ENCODE assay signal across 12 cellular contexts in the genomic region with DNA sequence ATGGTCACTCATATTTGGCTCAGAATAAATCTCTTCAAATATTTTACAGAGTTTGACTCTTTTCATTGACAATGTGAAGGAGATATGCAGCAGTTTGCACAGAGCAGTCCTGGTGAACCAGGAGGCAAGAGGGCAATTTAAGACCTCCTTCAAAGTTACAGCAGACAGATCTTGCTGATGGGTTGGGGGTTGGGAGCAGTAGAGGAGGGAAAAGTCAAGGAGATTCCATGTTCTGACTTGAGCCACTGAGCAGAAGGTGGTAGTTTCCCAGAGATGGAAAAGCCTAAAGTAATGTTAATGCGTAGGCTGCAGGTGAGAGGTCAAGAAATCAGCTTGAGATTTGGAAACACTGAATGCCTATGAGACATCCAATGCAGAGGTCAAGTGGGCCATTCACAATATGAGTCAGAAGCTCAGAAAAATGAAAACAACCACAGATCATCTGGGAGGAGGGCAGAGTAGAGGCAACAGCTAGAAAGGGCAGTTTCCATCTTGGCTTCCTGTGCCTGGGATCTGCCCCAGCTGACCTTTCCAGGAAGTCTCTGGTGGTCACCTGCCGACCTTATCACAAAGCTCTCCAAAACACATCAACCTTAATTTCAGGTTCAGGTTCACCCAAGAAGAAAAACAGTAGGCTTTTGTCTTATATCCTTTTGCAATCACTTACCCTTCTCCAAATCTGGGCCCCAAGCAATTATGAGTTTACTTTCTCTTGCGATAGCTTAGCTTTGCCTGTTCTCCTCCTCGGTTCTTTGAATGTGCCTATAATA.
DNase-seq lines count a peak whose midpoint lies in the region; ATAC-seq, FAIRE-seq and TF ChIP-seq lines count a peak whose summit lies in the region.
"Had no signal": no experiment of that assay in that cellular context is flagged by ENCODE, and none has a peak within 500 bp of the region (broad histone marks: within the 10 kb centered on the region; RNA-seq: fewer than 3 reads in every experiment).

No MANE protein-coding gene starts in this region.

- H4K20me1 ChIP-seq in endothelial cell of umbilical vein (replicated peaks; ENCODE audit: control insufficient read depth, extremely low read depth, insufficient read depth, low read length): no peaks in the 10 kb centered on the region

- no TSS peak for BruUV-seq in endothelial cell of umbilical vein (replicated peaks; lab: Mats Ljungman, UMichigan)

- no peak for TF ChIP-seq CTCF in endothelial cell of umbilical vein (IDR thresholded peaks at IDR 0.05; ENCODE audit: extremely low read depth in 1 of 2, insufficient read depth in 1 of 2, low read depth in 1 of 2, low read length in 2 of 2)
- TF ChIP-seq CTCF in omental fat pad (IDR thresholded peaks at IDR 0.05): no peak
- TF ChIP-seq CTCF in ovary (IDR thresholded peaks at IDR 0.05): no peak
- TF ChIP-seq CTCF in endothelial cell (IDR thresholded peaks at IDR 0.05; ENCODE audit: unreplicated experiment): no peak

- H3K79me2 ChIP-seq in endothelial cell of umbilical vein (ENCODE audit: control insufficient read depth, insufficient read depth, low read length): no peaks in the 10 kb centered on the region

- H3K4me2 ChIP-seq in endothelial cell of umbilical vein (ENCODE audit: insufficient read depth, low read length): no peak overlapping the region

- H3K9me3 ChIP-seq in endothelial cell of umbilical vein (replicated peaks; ENCODE audit: control insufficient read depth, insufficient read depth, low read length): peaks cover 1% of the 10 kb centered on the region
- no peaks in the 10 kb centered on the region for H3K9me3 ChIP-seq in ovary

- peak; percentile 95 for FAIRE-seq in endothelial cell of umbilical vein (lab: Jason Lieb, UNC)

- H3K36me3 ChIP-seq in endothelial cell of umbilical vein (ENCODE audit: control insufficient read depth in 2 of 2, extremely low read depth in 1 of 2, insufficient read depth in 2 of 2, low read length in 2 of 2): no peaks in the 10 kb centered on the region
- no peaks in the 10 kb centered on the region for H3K36me3 ChIP-seq in ovary

- H3K27me3 Mint-ChIP-seq in endothelial cell (ENCODE audit: unreplicated experiment): peaks cover 2% of the 10 kb centered on the region

- peak; percentile 49 for TF ChIP-seq POLR2A in endothelial cell of umbilical vein (IDR thresholded peaks at IDR 0.05; ENCODE audit: low read depth, low read length)
- no peak for TF ChIP-seq POLR2A in ovary (IDR thresholded peaks at IDR 0.05)

- peaks cover 14% of the 10 kb centered on the region for H3K9me3 Mint-ChIP-seq in endothelial cell (ENCODE audit: unreplicated experiment)

- H3K4me1 ChIP-seq in endothelial cell of umbilical vein (ENCODE audit: control insufficient read depth, extremely low read depth, insufficient read depth, low read length): peaks cover 32% of the 10 kb centered on the region
- H3K4me1 ChIP-seq in ovary (ENCODE audit: insufficient read depth): peaks cover 5% of the 10 kb centered on the region

- no peak for TF ChIP-seq EP300 in ovary (IDR thresholded peaks at IDR 0.05)

- H3K27me3 ChIP-seq in endothelial cell of umbilical vein (ENCODE audit: control insufficient read depth in 2 of 2, insufficient read depth in 2 of 2, low read length in 2 of 2) (no peaks in the 10 kb centered on the region), ovary (no peaks in the 10 kb centered on the region)

- no peaks in the 10 kb centered on the region for H3K9me1 ChIP-seq in endothelial cell of umbilical vein (replicated peaks; ENCODE audit: control insufficient read depth, extremely low read depth, insufficient read depth, low read length)

- DNase-seq in DMS53 (lab: John Stamatoyannopoulos, UW) (peak; percentile 79), M059J (ENCODE audit: low read depth) (peak; percentile 91), endothelial cell of umbilical vein (ENCODE audit: low read depth, low spot score) (peak; percentile 95), omental fat pad (ENCODE audit: low spot score) (no peak), ovary (no peak), SIG-M5 (lab: John Stamatoyannopoulos, UW) (no peak), endothelial cell (ENCODE audit: low spot score) (no peak)
- no peak for DNase-seq in activated CD4-positive, alpha-beta T cell treated with anti-CD3 and anti-CD28 coated beads, Interleukin-2, amount 50 U/mL, for 48 hours
- DNase-seq: activated T-cell treated with anti-CD3 and anti-CD28 coated beads, Interleukin-2, amount 50 U/mL, for 24 hours; CD4-positive, CD25-positive, alpha-beta regulatory T cell; NCI-H1694 treated with DMSO at 0.1 percent for 48 hours had no signal

- H2AFZ ChIP-seq in endothelial cell of umbilical vein (ENCODE audit: low read depth, low read length): no peak overlapping the region

- POLR2A ChIA-PET in endothelial cell of umbilical vein (lab: Charles Lee): interaction anchor here (0.5 kb wide), 1 partner anchor 75 kb away, joined by 4 read pairs; no protein-coding TSS in a partner anchor

- dilution Hi-C loops in endothelial cell of umbilical vein (cut with MboI; ENCODE audit: extremely low pct_ligation_motif_present, low sequenced_read_pairs): no loop called here

- peak; percentile 68 for ATAC-seq in omental fat pad (ENCODE audit: low FRiP score)

- H3K36me3 Mint-ChIP-seq in endothelial cell (ENCODE audit: low read depth, unreplicated experiment): peaks cover 22% of the 10 kb centered on the region
- H3K36me3 Mint-ChIP-seq: CD4-positive, CD25-positive, alpha-beta regulatory T cell had no signal

- peaks cover 12% of the 10 kb centered on the region for H3K4me1 Mint-ChIP-seq in endothelial cell (ENCODE audit: unreplicated experiment)
- H3K4me1 Mint-ChIP-seq: CD4-positive, CD25-positive, alpha-beta regulatory T cell had no signal

- intact Hi-C loops in endothelial cell of umbilical vein (cut with micrococcal nuclease): loop anchor here (2.0 to 5.0 kb wide), 3 partner anchors 256 to 413 kb away; no protein-coding TSS in a partner anchor
- intact Hi-C loops in ovary (cut with DNase I): no loop called here

- H3K4me3 ChIP-seq in endothelial cell of umbilical vein (replicated peaks in 1 of 3; ENCODE audit: insufficient read depth in 1 of 3, low read depth in 1 of 3, low read length in 3 of 3) (no peak overlapping the region), ovary (no peak overlapping the region)

- H3K27ac ChIP-seq in endothelial cell of umbilical vein (ENCODE audit: insufficient read depth, low read depth, low read length) (peak overlapping the region; percentile 49), ovary (no peak overlapping the region)

- no peak overlapping the region for H3K9ac ChIP-seq in endothelial cell of umbilical vein (replicated peaks; ENCODE audit: extremely low read depth, insufficient read depth, low read length)

- H3K4me3 Mint-ChIP-seq in endothelial cell (ENCODE audit: unreplicated experiment): no peak overlapping the region
- H3K4me3 Mint-ChIP-seq: activated T-cell treated with anti-CD3 and anti-CD28 coated beads, Interleukin-2, amount 50 U/mL, for 24 hours; CD4-positive, CD25-positive, alpha-beta regulatory T cell; dendritic cell treated with granulocyte-macrophage colony-stimulating factor and Interleukin-4, amounts not matched to agents 40 ng/mL and 50 ng/mL, for 4 days had no signal

- 82 to 83% (median 82%) methylated on average over 4 of the region's 4 CpGs for WGBS in ovary, 3 donors

- CTCF ChIA-PET in endothelial cell of umbilical vein (lab: Charles Lee): interaction anchor here (0.7 to 1.4 kb wide), 9 partner anchors 10 to 422 kb away, joined by 3 to 5 read pairs (median 3); no protein-coding TSS in a partner anchor

- H3K27ac Mint-ChIP-seq in endothelial cell (ENCODE audit: unreplicated experiment): no peak overlapping the region
- H3K27ac Mint-ChIP-seq: activated T-cell treated with anti-CD3 and anti-CD28 coated beads, Interleukin-2, amount 50 U/mL, for 24 hours; CD4-positive, CD25-positive, alpha-beta regulatory T cell; dendritic cell treated with granulocyte-macrophage colony-stimulating factor and Interleukin-4, amounts not matched to agents 40 ng/mL and 50 ng/mL, for 4 days had no signal

TF ChIP-seq in endothelial cell of umbilical vein, 7 proteins besides CTCF, POLR2A, EP300 and RAD21:
- TF ChIP-seq MYC (IDR thresholded peaks at IDR 0.05; ENCODE audit: low read depth, low read length): no peak
- TF ChIP-seq POLR2AphosphoS5 (IDR thresholded peaks at IDR 0.05; ENCODE audit: insufficient read depth, low read depth, low read length): peak; percentile 58
- TF ChIP-seq, protein P1, sequence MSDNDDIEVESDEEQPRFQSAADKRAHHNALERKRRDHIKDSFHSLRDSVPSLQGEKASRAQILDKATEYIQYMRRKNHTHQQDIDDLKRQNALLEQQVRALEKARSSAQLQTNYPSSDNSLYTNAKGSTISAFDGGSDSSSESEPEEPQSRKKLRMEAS (IDR thresholded peaks at IDR 0.05; ENCODE audit: insufficient read depth, insufficient read length): no peak
- peak; percentile 92 for TF ChIP-seq FOS (IDR thresholded peaks at IDR 0.05; ENCODE audit: borderline replicate concordance, insufficient read depth, low read length)
- peak; percentile 67 for TF ChIP-seq GATA2 (IDR thresholded peaks at IDR 0.05; ENCODE audit: insufficient read depth, insufficient read length, low read depth, low read length)
- peak; percentile 84 for TF ChIP-seq JUN (IDR thresholded peaks at IDR 0.05; ENCODE audit: borderline replicate concordance, insufficient read depth, insufficient read length, low read depth)
- TF ChIP-seq EZH2 (IDR thresholded peaks at IDR 0.05; ENCODE audit: borderline replicate concordance, low read depth, low read length, severe bottlenecking): no peak
TF ChIP-seq in endothelial cell of umbilical vein: peak in this region for 4.

Comparison
In these comparisons a context has a peak if more than half of its experiments do, and no peak if none do; other contexts are left out.
1. DNase-seq: peak in DMS53 (single experiment), M059J (single experiment) and endothelial cell of umbilical vein (single experiment); none in omental fat pad (single experiment), ovary (0 of 5), activated CD4-positive, alpha-beta T cell treated with anti-CD3 and anti-CD28 coated beads, Interleukin-2, amount 50 U/mL, for 48 hours (0 of 2), SIG-M5 (single experiment) and endothelial cell (single experiment).